ENCODE assay signal across 13 cellular contexts in genomic region chr11:85852754-85853153, GRCh38. TPM values are rescaled to one million over a fixed set of nuclear protein-coding genes. Genes with fewer than 3 reads are reported as not detected.
"Had no signal": no experiment of that assay in that cellular context is flagged by ENCODE, and none has a peak within 500 bp of the region (broad histone marks: within the 10 kb centered on the region; RNA-seq: fewer than 3 reads in every experiment).

No MANE protein-coding gene starts in this region.

RNA-seq across cellular contexts. Expression of gene CCDC83, which starts 2.4 kb away (rescaled TPM):
- total RNA-seq: subcutaneous adipose tissue, suprapubic skin, temporal lobe, thoracic aorta, thyroid gland, tibial nerve, transverse colon, upper lobe of left lung, upper lobe of right lung, ureter, urinary bladder, vagina had no signal
- polyA plus RNA-seq: stomach, urinary bladder had no signal
